Comparison of ENCODE assay signal across 11 cellular contexts in genomic region chr1:44330935-44331334, GRCh38.
"Had no signal": no experiment of that assay in that cellular context is flagged by ENCODE, and none has a peak within 500 bp of the region (broad histone marks: within the 10 kb centered on the region; RNA-seq: fewer than 3 reads in every experiment).

No MANE protein-coding gene starts in this region.

- FAIRE-seq: H1, H54, HepG2 had no signal

- H3K27me3 Mint-ChIP-seq: IgD-negative memory B cell had no signal

- H3K4me3 ChIP-seq: GM23338 had no signal

- H3K4me3 Mint-ChIP-seq: GM23338, H9, HFFc6, IgD-negative memory B cell had no signal

- H3K9me3 Mint-ChIP-seq: GM23338, H9, HFFc6, IgD-negative memory B cell had no signal

- ATAC-seq: GM23338, HepG2 had no signal

- DNase-seq: H9, HCEC 1CT, HFFc6, KBM-7 had no signal

- H3K27ac Mint-ChIP-seq: GM23338, H9, HFFc6, IgD-negative memory B cell had no signal

- H3K27ac ChIP-seq: HL-60, KMS-11 had no signal
